15 cellular contexts compared by ENCODE assay signal in genomic region chr2:218001629-218002028, GRCh38. TPM values are rescaled to one million over a fixed set of nuclear protein-coding genes. Genes with fewer than 3 reads are reported as not detected.
DNase-seq lines count a peak whose midpoint lies in the region; ATAC-seq, FAIRE-seq and TF ChIP-seq lines count a peak whose summit lies in the region.
"Had no signal": no experiment of that assay in that cellular context is flagged by ENCODE, and none has a peak within 500 bp of the region (broad histone marks: within the 10 kb centered on the region; RNA-seq: fewer than 3 reads in every experiment).

No MANE protein-coding gene starts in this region.

- 24% methylated on average over 3 of the region's 4 CpGs for WGBS in A549 (ENCODE audit: missing lambda C conversion rate)
- 54 to 65% (median 64%) methylated on average over 4 of the region's 4 CpGs for WGBS in psoas muscle, 3 donors

- no peaks in the 10 kb centered on the region for H3K27me3 Mint-ChIP-seq in Caco-2 (ENCODE audit: insufficient read depth, unreplicated experiment)

- BruUV-seq in Caco-2 (replicated peaks; lab: Mats Ljungman, UMichigan): no TSS peak

- no peaks in the 10 kb centered on the region for H3K4me1 Mint-ChIP-seq in Caco-2 (ENCODE audit: low read depth, unreplicated experiment)
- H3K4me1 Mint-ChIP-seq: activated CD4-positive, alpha-beta memory T cell treated with anti-CD3 and anti-CD28 coated beads, Interleukin-2, amount 10 ng/mL, durations not matched to agents 7 days and 5 days had no signal

- H3K9me3 ChIP-seq in A549 (no peaks in the 10 kb centered on the region), psoas muscle (no peaks in the 10 kb centered on the region), Caco-2 (no peaks in the 10 kb centered on the region)
- H3K9me3 ChIP-seq: spleen had no signal

- no peak overlapping the region for H3K4me3 Mint-ChIP-seq in Caco-2 (ENCODE audit: unreplicated experiment)
- H3K4me3 Mint-ChIP-seq: activated CD4-positive, alpha-beta memory T cell treated with anti-CD3 and anti-CD28 coated beads, Interleukin-2, amount 10 ng/mL, durations not matched to agents 7 days and 5 days; IgD-negative memory B cell had no signal

- H3K4me1 ChIP-seq in A549: peaks cover 64% of the 10 kb centered on the region
- H3K4me1 ChIP-seq in psoas muscle: peaks cover 23% of the 10 kb centered on the region
- H3K4me1 ChIP-seq in Caco-2: no peaks in the 10 kb centered on the region

- POLR2A ChIA-PET in A549 (lab: Yijun Ruan, JAX) (no interaction called here), RWPE1 (lab: Yijun Ruan, JAX; ENCODE audit: low non-redundant PET) (no interaction called here), Caco-2 (lab: Charles Lee) (no interaction called here)

- H3K36me3 ChIP-seq in psoas muscle (ENCODE audit: insufficient read depth in 1 of 2, low read depth in 1 of 2): no peaks in the 10 kb centered on the region
- no peaks in the 10 kb centered on the region for H3K36me3 ChIP-seq in Caco-2 (ENCODE audit: control insufficient read depth, insufficient read depth, low read length)
- H3K36me3 ChIP-seq: spleen had no signal

- TF ChIP-seq POLR2A in A549 (IDR thresholded peaks at IDR 0.05; ENCODE audit: low read length): no peak

- CTCF ChIA-PET in A549 (lab: Yijun Ruan, JAX): interaction anchor here (0.6 to 3.0 kb wide), 2 partner anchors 9 to 12 kb away, joined by 3 to 11 read pairs; no protein-coding TSS in a partner anchor
- CTCF ChIA-PET in RWPE1 (lab: Yijun Ruan, JAX): interaction anchor here (0.7 kb wide), 1 partner anchor 10 kb away, joined by 6 read pairs; no protein-coding TSS in a partner anchor
- CTCF ChIA-PET in Caco-2 (lab: Charles Lee): no interaction called here

- intact Hi-C loops in psoas muscle (cut with DNase I) (no loop called here), Caco-2 (cut with micrococcal nuclease; ENCODE audit: unreplicated experiment) (no loop called here)

- TF ChIP-seq CTCF in A549 (IDR thresholded peaks at IDR 0.05) (no peak), RWPE1 (conservative IDR thresholded peaks at IDR 0.05; ENCODE audit: low read depth) (no peak), fibroblast of pulmonary artery (IDR thresholded peaks at IDR 0.05; ENCODE audit: low read length, missing control alignments) (no peak), psoas muscle (IDR thresholded peaks at IDR 0.05) (no peak), Caco-2 (IDR thresholded peaks at IDR 0.05; ENCODE audit: insufficient read depth in 1 of 2, low read depth in 1 of 2, low read length in 1 of 2, severe bottlenecking in 1 of 2, unreplicated experiment in 1 of 2) (no peak)

- H3K27ac ChIP-seq in A549 (peak overlapping the region; percentile 74 to 91), RWPE1 (peak overlapping the region; percentile 73), psoas muscle (no peak overlapping the region)

- ATAC-seq in A549 (no peak), psoas muscle (no peak), HG03039 (IDR thresholded peaks at IDR 0.05; ENCODE audit: unreplicated experiment) (no peak)

- DNase-seq in A549 (ENCODE audit: low read depth in 1 of 2, low spot score in 1 of 2) (no peak), RWPE1 (ENCODE audit: low spot score) (no peak), fibroblast of pulmonary artery (ENCODE audit: low read depth) (no peak), psoas muscle (no peak), GM19238 (ENCODE audit: insufficient read length, low spot score) (no peak), Caco-2 (no peak), kidney glomerular epithelial cell (lab: John Stamatoyannopoulos, UW) (no peak)
- DNase-seq: activated CD4-positive, alpha-beta memory T cell treated with anti-CD3 and anti-CD28 coated beads, Interleukin-2, amount 10 ng/mL, durations not matched to agents 7 days and 5 days; cerebellar nuclear complex; DMS79; NCI-H1105 treated with DMSO at 0.1 percent for 48 hours; NCI-H446 treated with DMSO at 0.1 percent for 48 hours; spleen had no signal

- no peak overlapping the region for H3K4me2 ChIP-seq in A549

- no peaks in the 10 kb centered on the region for H3K9me3 Mint-ChIP-seq in Caco-2 (ENCODE audit: unreplicated experiment)
- H3K9me3 Mint-ChIP-seq: activated CD4-positive, alpha-beta memory T cell treated with anti-CD3 and anti-CD28 coated beads, Interleukin-2, amount 10 ng/mL, durations not matched to agents 7 days and 5 days; IgD-negative memory B cell had no signal

- FAIRE-seq in A549 (lab: Jason Lieb, UNC): no peak

- TF ChIP-seq RAD21 in A549 (conservative IDR thresholded peaks at IDR 0.05 in 1 of 2, IDR thresholded peaks at IDR 0.05 in 1 of 2): no peak

- no peak for TF ChIP-seq EP300 in A549 (IDR thresholded peaks at IDR 0.05)

- H3K4me3 ChIP-seq in A549 (no peak overlapping the region), fibroblast of pulmonary artery (replicated peaks; ENCODE audit: low read depth, low read length) (peak overlapping the region; percentile 68), psoas muscle (peak overlapping the region; percentile 43), Caco-2 (ENCODE audit: low read depth, low read length) (no peak overlapping the region)
- H3K4me3 ChIP-seq: spleen had no signal

- no peak overlapping the region for H3K27ac Mint-ChIP-seq in Caco-2 (ENCODE audit: unreplicated experiment)
- H3K27ac Mint-ChIP-seq: activated CD4-positive, alpha-beta memory T cell treated with anti-CD3 and anti-CD28 coated beads, Interleukin-2, amount 10 ng/mL, durations not matched to agents 7 days and 5 days had no signal

- H3K27me3 ChIP-seq in psoas muscle (ENCODE audit: insufficient read depth in 3 of 3, low read length in 2 of 3) (no peaks in the 10 kb centered on the region), Caco-2 (replicated peaks; ENCODE audit: control insufficient read depth, insufficient read depth, low read length) (no peaks in the 10 kb centered on the region)
- H3K27me3 ChIP-seq: spleen had no signal

- no peaks in the 10 kb centered on the region for H3K36me3 Mint-ChIP-seq in Caco-2 (ENCODE audit: insufficient read depth, unreplicated experiment)

TF ChIP-seq in A549, 52 proteins besides CTCF, POLR2A, EP300 and RAD21 (continues in another document):
- TF ChIP-seq HES2 (IDR thresholded peaks at IDR 0.05) (no peak), ESRRA (IDR thresholded peaks at IDR 0.05; ENCODE audit: borderline replicate concordance, low read length) (no peak), RFX5 (IDR thresholded peaks at IDR 0.05) (no peak), RNF2 (IDR thresholded peaks at IDR 0.05; ENCODE audit: borderline replicate concordance, low read depth) (no peak), TFCP2L1 (CRISPR knock-in tag; IDR thresholded peaks at IDR 0.05) (no peak), MAZ (IDR thresholded peaks at IDR 0.05; ENCODE audit: borderline replicate concordance, low read depth, low read length) (no peak), CBX2 (IDR thresholded peaks at IDR 0.05; ENCODE audit: borderline replicate concordance, low read depth) (no peak), E2F6 (IDR thresholded peaks at IDR 0.05; ENCODE audit: borderline replicate concordance, low read depth) (no peak), ATOH8 (CRISPR knock-in tag; IDR thresholded peaks at IDR 0.05; ENCODE audit: low read depth) (no peak), MAX (IDR thresholded peaks at IDR 0.05) (no peak), CEBPB (IDR thresholded peaks at IDR 0.05) (no peak), USF2 (IDR thresholded peaks at IDR 0.05) (no peak)

RNA-seq across cellular contexts. Expression of gene TNS1, which starts 1.2 kb away (rescaled TPM):
- polyA plus RNA-seq in A549 (2011; rRNA removed) (4.9 and 9.5 TPM in 2 replicates), A549 (2017; fragmentation: RNase III; extraction: RNeasy Plus Mini Kit Qiagen cat#74134 plus additional on column Dnase treatment) (7.7 to 11.4 TPM (median 10.6 TPM) in 3 replicates), psoas muscle (100 to 1,000 TPM in 2 of 3 donors, 10 to 100 TPM in 1; 73.4 to 276 (median 155) TPM)
- polyA plus RNA-seq in A549 (2012; cell fraction: cytosol; rRNA removed): 1.6 and 2.9 TPM in 2 replicates
- 7.3 and 9.9 TPM in 2 replicates for polyA plus RNA-seq in A549 (2012; cell fraction: nucleus; rRNA removed)
- 27.8 and 32.4 TPM in 2 replicates for polyA minus RNA-seq in A549 (2011; rRNA and poly(A)+ RNA removed)
- total RNA-seq in psoas muscle (100 to 1,000 TPM; 231 to 742 (median 415) TPM), Caco-2 (2022) (16.1 and 16.9 TPM in 2 replicates)
- polyA plus RNA-seq: IgD-negative memory B cell had no signal

Comparison
In these comparisons a context has a peak if more than half of its experiments do, and no peak if none do; other contexts are left out.
1. H3K4me3 ChIP-seq: peak in fibroblast of pulmonary artery (single experiment) and psoas muscle (single experiment); none in A549 (single experiment) and Caco-2 (single experiment).
2. RNA of gene TNS1, which starts 1.2 kb away (total RNA-seq): 231 to 742 TPM in psoas muscle; 16.1 to 16.9 TPM in Caco-2; every median in the first group is over 10 times any median in the second.